In the genomic region with DNA sequence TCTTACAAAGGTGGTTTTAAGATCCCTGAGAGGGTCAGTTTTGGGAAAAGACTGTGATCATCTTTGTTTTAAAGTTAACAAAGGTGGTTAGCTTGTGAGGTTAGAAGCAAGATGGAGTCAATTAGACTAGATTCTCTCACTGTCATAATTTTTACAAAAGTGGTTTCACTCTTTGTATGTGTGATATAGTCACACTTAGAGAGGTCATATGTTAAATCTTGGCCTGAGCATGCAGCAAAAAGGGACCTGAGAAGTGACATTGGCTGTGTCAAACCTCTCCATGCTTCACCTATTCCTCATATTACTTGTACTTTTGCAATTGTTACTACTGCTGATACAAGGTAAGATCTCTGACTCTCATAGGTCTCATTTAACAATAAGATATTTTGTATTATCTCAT, we compare ENCODE assay signal across 32 cellular contexts.
DNase-seq lines count a peak whose midpoint lies in the region; ATAC-seq and TF ChIP-seq lines count a peak whose summit lies in the region.
"Had no signal": no experiment of that assay in that cellular context is flagged by ENCODE, and none has a peak within 500 bp of the region (broad histone marks: within the 10 kb centered on the region; RNA-seq: fewer than 3 reads in every experiment).

No MANE protein-coding gene starts in this region.

- no peak overlapping the region for H3K27ac ChIP-seq in gastroesophageal sphincter
- H3K27ac ChIP-seq: 22Rv1; BLaER1 treated with 17β-estradiol and CSF1 and Interleukin-3, amounts not matched to agents 10 nM and 100 nM; body of pancreas; left ventricle myocardium inferior had no signal

- DNase-seq in DMS153 (lab: John Stamatoyannopoulos, UW) (no peak), H4 (ENCODE audit: low spot score) (no peak)
- DNase-seq in stimulated activated CD4-positive, alpha-beta T cell treated with anti-CD3 and anti-CD28 coated beads, Interleukin-4, amount 100 ng/mL, for 24 hours, result no peak
- DNase-seq: activated CD4-positive, alpha-beta T cell treated with anti-CD3 and anti-CD28 coated beads for 36 hours; activated CD8-positive, alpha-beta memory T cell treated with anti-CD3 and anti-CD28 coated beads, Interleukin-2, amount 50 U/mL, for 48 hours; activated CD8-positive, alpha-beta T cell treated with anti-CD3 and anti-CD28 coated beads for 36 hours; activated naive CD4-positive, alpha-beta T cell treated with anti-CD3 and anti-CD28 coated beads, Interleukin-2, amount 50 U/mL, for 16 hours; body of pancreas; DMS79 treated with DMSO at 0.1 percent for 48 hours; effector memory CD8-positive, alpha-beta T cell; GF-D8; glutamatergic neuron; H7; IMR-90; left ventricle myocardium inferior; mesenchymal stem cell; NCI-H1048; NCI-H1694; NCI-H82; nephron progenitor cell; SIG-M5; stimulated activated CD4-positive, alpha-beta T cell treated with anti-CD3 and anti-CD28 coated beads, Interleukin-15, amount 100 ng/mL, for 24 hours; substantia nigra; trophoblast cell had no signal

- no peak for TF ChIP-seq EP300 in gastroesophageal sphincter (IDR thresholded peaks at IDR 0.05)

- no peak for TF ChIP-seq CTCF in gastroesophageal sphincter (IDR thresholded peaks at IDR 0.05)

- H3K4me3 ChIP-seq in gastroesophageal sphincter, result no peak overlapping the region
- H3K4me3 ChIP-seq: BLaER1 treated with 17β-estradiol and CSF1 and Interleukin-3, amounts not matched to agents 10 nM and 100 nM; body of pancreas; left ventricle myocardium inferior had no signal

- no peaks in the 10 kb centered on the region for H3K36me3 ChIP-seq in gastroesophageal sphincter
- H3K36me3 ChIP-seq: BLaER1 treated with 17β-estradiol and CSF1 and Interleukin-3, amounts not matched to agents 10 nM and 100 nM; left ventricle myocardium inferior had no signal

- TF ChIP-seq POLR2A in gastroesophageal sphincter (IDR thresholded peaks at IDR 0.05), result no peak

- ATAC-seq in GM18499 (IDR thresholded peaks at IDR 0.05; ENCODE audit: insufficient read depth, unreplicated experiment) (peak; percentile 35), GM19452 (IDR thresholded peaks at IDR 0.05; ENCODE audit: unreplicated experiment) (peak; percentile 46), HG02840 (IDR thresholded peaks at IDR 0.05; ENCODE audit: low FRiP score, unreplicated experiment) (peak; percentile 62), HG03342 (IDR thresholded peaks at IDR 0.05; ENCODE audit: unreplicated experiment) (peak; percentile 51), gastroesophageal sphincter (no peak)
- ATAC-seq: activated CD8-positive, alpha-beta T cell treated with anti-CD3 and anti-CD28 coated beads for 36 hours; body of pancreas; effector memory CD8-positive, alpha-beta T cell; stimulated activated memory B cell treated with anti-CD40 and anti-IgM and Interleukin-4, amounts not matched to agents 10 μg/mL and 1 μg/mL and 100 μg/mL, for 72 hours had no signal

- peaks cover 0 to 4% (median 0%) of the 10 kb centered on the region in 3 donors for H3K9me3 ChIP-seq in gastroesophageal sphincter
- H3K9me3 ChIP-seq: BLaER1 treated with 17β-estradiol and CSF1 and Interleukin-3, amounts not matched to agents 10 nM and 100 nM; body of pancreas had no signal

- no peaks in the 10 kb centered on the region for H3K27me3 ChIP-seq in gastroesophageal sphincter
- H3K27me3 ChIP-seq: BLaER1 treated with 17β-estradiol and CSF1 and Interleukin-3, amounts not matched to agents 10 nM and 100 nM; body of pancreas had no signal

- peaks cover 0 to 13% (median 0%) of the 10 kb centered on the region in 3 donors for H3K4me1 ChIP-seq in gastroesophageal sphincter
- H3K4me1 ChIP-seq: BLaER1 treated with 17β-estradiol and CSF1 and Interleukin-3, amounts not matched to agents 10 nM and 100 nM; body of pancreas; left ventricle myocardium inferior had no signal
